ENCODE assay signal across 2 cellular contexts in the genomic region with DNA sequence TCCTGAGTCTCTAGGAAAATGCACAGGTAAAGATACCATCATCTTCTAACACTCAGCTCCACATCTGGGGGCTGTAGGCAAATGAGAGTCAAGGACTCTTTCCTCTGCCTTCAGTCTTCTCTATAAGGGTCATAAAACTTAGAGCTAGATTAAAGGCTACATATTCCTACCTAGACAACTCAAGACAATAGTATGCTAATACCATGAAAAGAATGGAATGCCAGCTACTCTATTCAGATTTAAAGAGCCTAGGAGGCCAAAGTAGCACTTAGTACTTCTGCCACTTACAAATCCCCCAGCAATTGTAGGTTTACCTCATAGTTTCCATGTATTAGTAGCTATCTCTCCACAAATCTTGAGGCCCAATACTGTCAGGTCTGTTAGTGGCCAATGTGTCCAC.
TF ChIP-seq lines count a peak whose summit lies in the region.

No MANE protein-coding gene starts in this region.

TF ChIP-seq in GM23338, 12 proteins besides CTCF, POLR2A, EP300 and RAD21 (continued from another document):
- TF ChIP-seq, protein P1, sequence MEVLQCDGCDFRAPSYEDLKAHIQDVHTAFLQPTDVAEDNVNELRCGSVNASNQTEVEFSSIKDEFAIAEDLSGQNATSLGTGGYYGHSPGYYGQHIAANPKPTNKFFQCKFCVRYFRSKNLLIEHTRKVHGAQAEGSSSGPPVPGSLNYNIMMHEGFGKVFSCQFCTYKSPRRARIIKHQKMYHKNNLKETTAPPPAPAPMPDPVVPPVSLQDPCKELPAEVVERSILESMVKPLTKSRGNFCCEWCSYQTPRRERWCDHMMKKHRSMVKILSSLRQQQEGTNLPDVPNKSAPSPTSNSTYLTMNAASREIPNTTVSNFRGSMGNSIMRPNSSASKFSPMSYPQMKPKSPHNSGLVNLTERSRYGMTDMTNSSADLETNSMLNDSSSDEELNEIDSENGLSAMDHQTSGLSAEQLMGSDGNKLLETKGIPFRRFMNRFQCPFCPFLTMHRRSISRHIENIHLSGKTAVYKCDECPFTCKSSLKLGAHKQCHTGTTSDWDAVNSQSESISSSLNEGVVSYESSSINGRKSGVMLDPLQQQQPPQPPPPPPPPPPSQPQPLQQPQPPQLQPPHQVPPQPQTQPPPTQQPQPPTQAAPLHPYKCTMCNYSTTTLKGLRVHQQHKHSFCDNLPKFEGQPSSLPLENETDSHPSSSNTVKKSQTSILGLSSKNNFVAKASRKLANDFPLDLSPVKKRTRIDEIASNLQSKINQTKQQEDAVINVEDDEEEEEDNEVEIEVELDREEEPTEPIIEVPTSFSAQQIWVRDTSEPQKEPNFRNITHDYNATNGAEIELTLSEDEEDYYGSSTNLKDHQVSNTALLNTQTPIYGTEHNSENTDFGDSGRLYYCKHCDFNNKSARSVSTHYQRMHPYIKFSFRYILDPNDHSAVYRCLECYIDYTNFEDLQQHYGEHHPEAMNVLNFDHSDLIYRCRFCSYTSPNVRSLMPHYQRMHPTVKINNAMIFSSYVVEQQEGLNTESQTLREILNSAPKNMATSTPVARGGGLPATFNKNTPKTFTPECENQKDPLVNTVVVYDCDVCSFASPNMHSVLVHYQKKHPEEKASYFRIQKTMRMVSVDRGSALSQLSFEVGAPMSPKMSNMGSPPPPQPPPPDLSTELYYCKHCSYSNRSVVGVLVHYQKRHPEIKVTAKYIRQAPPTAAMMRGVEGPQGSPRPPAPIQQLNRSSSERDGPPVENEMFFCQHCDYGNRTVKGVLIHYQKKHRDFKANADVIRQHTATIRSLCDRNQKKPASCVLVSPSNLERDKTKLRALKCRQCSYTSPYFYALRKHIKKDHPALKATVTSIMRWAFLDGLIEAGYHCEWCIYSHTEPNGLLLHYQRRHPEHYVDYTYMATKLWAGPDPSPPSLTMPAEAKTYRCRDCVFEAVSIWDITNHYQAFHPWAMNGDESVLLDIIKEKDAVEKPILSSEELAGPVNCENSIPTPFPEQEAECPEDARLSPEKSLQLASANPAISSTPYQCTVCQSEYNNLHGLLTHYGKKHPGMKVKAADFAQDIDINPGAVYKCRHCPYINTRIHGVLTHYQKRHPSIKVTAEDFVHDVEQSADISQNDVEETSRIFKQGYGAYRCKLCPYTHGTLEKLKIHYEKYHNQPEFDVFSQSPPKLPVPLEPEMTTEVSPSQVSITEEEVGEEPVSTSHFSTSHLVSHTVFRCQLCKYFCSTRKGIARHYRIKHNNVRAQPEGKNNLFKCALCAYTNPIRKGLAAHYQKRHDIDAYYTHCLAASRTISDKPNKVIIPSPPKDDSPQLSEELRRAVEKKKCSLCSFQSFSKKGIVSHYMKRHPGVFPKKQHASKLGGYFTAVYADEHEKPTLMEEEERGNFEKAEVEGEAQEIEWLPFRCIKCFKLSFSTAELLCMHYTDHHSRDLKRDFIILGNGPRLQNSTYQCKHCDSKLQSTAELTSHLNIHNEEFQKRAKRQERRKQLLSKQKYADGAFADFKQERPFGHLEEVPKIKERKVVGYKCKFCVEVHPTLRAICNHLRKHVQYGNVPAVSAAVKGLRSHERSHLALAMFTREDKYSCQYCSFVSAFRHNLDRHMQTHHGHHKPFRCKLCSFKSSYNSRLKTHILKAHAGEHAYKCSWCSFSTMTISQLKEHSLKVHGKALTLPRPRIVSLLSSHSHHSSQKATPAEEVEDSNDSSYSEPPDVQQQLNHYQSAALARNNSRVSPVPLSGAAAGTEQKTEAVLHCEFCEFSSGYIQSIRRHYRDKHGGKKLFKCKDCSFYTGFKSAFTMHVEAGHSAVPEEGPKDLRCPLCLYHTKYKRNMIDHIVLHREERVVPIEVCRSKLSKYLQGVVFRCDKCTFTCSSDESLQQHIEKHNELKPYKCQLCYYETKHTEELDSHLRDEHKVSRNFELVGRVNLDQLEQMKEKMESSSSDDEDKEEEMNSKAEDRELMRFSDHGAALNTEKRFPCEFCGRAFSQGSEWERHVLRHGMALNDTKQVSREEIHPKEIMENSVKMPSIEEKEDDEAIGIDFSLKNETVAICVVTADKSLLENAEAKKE (CRISPR knock-in tag; IDR thresholded peaks at IDR 0.05), result no peak
- no peak for TF ChIP-seq JUNB (IDR thresholded peaks at IDR 0.05; ENCODE audit: unreplicated experiment)
- TF ChIP-seq, protein P2, sequence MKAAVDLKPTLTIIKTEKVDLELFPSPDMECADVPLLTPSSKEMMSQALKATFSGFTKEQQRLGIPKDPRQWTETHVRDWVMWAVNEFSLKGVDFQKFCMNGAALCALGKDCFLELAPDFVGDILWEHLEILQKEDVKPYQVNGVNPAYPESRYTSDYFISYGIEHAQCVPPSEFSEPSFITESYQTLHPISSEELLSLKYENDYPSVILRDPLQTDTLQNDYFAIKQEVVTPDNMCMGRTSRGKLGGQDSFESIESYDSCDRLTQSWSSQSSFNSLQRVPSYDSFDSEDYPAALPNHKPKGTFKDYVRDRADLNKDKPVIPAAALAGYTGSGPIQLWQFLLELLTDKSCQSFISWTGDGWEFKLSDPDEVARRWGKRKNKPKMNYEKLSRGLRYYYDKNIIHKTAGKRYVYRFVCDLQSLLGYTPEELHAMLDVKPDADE (IDR thresholded peaks at IDR 0.05), result no peak
- TF ChIP-seq NANOG (IDR thresholded peaks at IDR 0.05; ENCODE audit: borderline replicate concordance), result no peak
- TF ChIP-seq, protein P3, sequence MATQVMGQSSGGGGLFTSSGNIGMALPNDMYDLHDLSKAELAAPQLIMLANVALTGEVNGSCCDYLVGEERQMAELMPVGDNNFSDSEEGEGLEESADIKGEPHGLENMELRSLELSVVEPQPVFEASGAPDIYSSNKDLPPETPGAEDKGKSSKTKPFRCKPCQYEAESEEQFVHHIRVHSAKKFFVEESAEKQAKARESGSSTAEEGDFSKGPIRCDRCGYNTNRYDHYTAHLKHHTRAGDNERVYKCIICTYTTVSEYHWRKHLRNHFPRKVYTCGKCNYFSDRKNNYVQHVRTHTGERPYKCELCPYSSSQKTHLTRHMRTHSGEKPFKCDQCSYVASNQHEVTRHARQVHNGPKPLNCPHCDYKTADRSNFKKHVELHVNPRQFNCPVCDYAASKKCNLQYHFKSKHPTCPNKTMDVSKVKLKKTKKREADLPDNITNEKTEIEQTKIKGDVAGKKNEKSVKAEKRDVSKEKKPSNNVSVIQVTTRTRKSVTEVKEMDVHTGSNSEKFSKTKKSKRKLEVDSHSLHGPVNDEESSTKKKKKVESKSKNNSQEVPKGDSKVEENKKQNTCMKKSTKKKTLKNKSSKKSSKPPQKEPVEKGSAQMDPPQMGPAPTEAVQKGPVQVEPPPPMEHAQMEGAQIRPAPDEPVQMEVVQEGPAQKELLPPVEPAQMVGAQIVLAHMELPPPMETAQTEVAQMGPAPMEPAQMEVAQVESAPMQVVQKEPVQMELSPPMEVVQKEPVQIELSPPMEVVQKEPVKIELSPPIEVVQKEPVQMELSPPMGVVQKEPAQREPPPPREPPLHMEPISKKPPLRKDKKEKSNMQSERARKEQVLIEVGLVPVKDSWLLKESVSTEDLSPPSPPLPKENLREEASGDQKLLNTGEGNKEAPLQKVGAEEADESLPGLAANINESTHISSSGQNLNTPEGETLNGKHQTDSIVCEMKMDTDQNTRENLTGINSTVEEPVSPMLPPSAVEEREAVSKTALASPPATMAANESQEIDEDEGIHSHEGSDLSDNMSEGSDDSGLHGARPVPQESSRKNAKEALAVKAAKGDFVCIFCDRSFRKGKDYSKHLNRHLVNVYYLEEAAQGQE (IDR thresholded peaks at IDR 0.05; ENCODE audit: unreplicated experiment), result no peak
- no peak for TF ChIP-seq EZH2 (IDR thresholded peaks at IDR 0.05; ENCODE audit: low read depth, unreplicated experiment)
- TF ChIP-seq ZNF114 (CRISPR knock-in tag; IDR thresholded peaks at IDR 0.05), result no peak
- TF ChIP-seq CREB1 (CRISPR knock-in tag; IDR thresholded peaks at IDR 0.05; ENCODE audit: low read depth), result no peak
- no peak for TF ChIP-seq EZH2phosphoT487 (IDR thresholded peaks at IDR 0.05; ENCODE audit: unreplicated experiment)
- no peak for TF ChIP-seq ZNF331 (CRISPR knock-in tag; IDR thresholded peaks at IDR 0.05; ENCODE audit: low read depth)

TF ChIP-seq in WTC11, 78 proteins besides CTCF, POLR2A, EP300 and RAD21 (continued from another document):
- TF ChIP-seq, protein P4, sequence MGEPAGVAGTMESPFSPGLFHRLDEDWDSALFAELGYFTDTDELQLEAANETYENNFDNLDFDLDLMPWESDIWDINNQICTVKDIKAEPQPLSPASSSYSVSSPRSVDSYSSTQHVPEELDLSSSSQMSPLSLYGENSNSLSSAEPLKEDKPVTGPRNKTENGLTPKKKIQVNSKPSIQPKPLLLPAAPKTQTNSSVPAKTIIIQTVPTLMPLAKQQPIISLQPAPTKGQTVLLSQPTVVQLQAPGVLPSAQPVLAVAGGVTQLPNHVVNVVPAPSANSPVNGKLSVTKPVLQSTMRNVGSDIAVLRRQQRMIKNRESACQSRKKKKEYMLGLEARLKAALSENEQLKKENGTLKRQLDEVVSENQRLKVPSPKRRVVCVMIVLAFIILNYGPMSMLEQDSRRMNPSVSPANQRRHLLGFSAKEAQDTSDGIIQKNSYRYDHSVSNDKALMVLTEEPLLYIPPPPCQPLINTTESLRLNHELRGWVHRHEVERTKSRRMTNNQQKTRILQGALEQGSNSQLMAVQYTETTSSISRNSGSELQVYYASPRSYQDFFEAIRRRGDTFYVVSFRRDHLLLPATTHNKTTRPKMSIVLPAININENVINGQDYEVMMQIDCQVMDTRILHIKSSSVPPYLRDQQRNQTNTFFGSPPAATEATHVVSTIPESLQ (CRISPR knock-in tag; IDR thresholded peaks at IDR 0.05), result no peak
- TF ChIP-seq ZNF671 (CRISPR knock-in tag; IDR thresholded peaks at IDR 0.05) (no peak), TEAD1 (CRISPR knock-in tag; IDR thresholded peaks at IDR 0.05) (no peak), MYBL2 (CRISPR knock-in tag; IDR thresholded peaks at IDR 0.05) (no peak), NFATC4 (CRISPR knock-in tag; IDR thresholded peaks at IDR 0.05) (no peak), ZNF232 (CRISPR knock-in tag; IDR thresholded peaks at IDR 0.05) (no peak), OVOL2 (CRISPR knock-in tag; IDR thresholded peaks at IDR 0.05; ENCODE audit: borderline replicate concordance) (no peak)
- TF ChIP-seq, protein P5, sequence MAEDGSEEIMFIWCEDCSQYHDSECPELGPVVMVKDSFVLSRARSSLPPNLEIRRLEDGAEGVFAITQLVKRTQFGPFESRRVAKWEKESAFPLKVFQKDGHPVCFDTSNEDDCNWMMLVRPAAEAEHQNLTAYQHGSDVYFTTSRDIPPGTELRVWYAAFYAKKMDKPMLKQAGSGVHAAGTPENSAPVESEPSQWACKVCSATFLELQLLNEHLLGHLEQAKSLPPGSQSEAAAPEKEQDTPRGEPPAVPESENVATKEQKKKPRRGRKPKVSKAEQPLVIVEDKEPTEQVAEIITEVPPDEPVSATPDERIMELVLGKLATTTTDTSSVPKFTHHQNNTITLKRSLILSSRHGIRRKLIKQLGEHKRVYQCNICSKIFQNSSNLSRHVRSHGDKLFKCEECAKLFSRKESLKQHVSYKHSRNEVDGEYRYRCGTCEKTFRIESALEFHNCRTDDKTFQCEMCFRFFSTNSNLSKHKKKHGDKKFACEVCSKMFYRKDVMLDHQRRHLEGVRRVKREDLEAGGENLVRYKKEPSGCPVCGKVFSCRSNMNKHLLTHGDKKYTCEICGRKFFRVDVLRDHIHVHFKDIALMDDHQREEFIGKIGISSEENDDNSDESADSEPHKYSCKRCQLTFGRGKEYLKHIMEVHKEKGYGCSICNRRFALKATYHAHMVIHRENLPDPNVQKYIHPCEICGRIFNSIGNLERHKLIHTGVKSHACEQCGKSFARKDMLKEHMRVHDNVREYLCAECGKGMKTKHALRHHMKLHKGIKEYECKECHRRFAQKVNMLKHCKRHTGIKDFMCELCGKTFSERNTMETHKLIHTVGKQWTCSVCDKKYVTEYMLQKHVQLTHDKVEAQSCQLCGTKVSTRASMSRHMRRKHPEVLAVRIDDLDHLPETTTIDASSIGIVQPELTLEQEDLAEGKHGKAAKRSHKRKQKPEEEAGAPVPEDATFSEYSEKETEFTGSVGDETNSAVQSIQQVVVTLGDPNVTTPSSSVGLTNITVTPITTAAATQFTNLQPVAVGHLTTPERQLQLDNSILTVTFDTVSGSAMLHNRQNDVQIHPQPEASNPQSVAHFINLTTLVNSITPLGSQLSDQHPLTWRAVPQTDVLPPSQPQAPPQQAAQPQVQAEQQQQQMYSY (CRISPR knock-in tag; IDR thresholded peaks at IDR 0.05), result no peak
- TF ChIP-seq, protein P6, sequence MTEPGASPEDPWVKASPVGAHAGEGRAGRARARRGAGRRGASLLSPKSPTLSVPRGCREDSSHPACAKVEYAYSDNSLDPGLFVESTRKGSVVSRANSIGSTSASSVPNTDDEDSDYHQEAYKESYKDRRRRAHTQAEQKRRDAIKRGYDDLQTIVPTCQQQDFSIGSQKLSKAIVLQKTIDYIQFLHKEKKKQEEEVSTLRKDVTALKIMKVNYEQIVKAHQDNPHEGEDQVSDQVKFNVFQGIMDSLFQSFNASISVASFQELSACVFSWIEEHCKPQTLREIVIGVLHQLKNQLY (CRISPR knock-in tag; IDR thresholded peaks at IDR 0.05), result no peak
- TF ChIP-seq, protein P7, sequence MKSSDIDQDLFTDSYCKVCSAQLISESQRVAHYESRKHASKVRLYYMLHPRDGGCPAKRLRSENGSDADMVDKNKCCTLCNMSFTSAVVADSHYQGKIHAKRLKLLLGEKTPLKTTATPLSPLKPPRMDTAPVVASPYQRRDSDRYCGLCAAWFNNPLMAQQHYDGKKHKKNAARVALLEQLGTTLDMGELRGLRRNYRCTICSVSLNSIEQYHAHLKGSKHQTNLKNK (CRISPR knock-in tag; IDR thresholded peaks at IDR 0.05), result no peak
- TF ChIP-seq, protein P8, sequence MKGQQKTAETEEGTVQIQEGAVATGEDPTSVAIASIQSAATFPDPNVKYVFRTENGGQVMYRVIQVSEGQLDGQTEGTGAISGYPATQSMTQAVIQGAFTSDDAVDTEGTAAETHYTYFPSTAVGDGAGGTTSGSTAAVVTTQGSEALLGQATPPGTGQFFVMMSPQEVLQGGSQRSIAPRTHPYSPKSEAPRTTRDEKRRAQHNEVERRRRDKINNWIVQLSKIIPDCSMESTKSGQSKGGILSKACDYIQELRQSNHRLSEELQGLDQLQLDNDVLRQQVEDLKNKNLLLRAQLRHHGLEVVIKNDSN (CRISPR knock-in tag; IDR thresholded peaks at IDR 0.05), result no peak
TF ChIP-seq in WTC11: peak in this region for 0.
